Comparison of ENCODE assay signal across 9 cellular contexts in the genomic region with DNA sequence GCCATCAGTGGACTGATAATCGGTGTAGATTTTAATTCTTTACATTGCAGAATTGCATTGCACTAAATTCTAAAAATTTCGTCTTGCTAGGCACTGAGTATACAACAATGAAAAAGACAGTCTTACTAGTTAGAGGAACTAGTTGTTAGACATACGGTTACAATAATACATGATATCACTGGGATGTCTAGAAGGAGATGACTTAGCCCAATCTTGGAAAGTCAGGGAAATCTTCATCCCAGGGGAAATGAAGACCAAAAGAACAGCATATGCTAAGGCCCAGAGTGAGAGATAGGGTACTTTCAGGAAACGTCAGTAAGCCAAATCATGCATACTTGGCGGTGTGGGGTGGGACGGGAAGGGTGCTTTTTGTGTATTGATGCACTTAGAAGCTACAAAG. TPM values are rescaled to one million over a fixed set of nuclear protein-coding genes. Genes with fewer than 3 reads are reported as not detected.
DNase-seq lines count a peak whose midpoint lies in the region; ATAC-seq and TF ChIP-seq lines count a peak whose summit lies in the region.
"Had no signal": no experiment of that assay in that cellular context is flagged by ENCODE, and none has a peak within 500 bp of the region (broad histone marks: within the 10 kb centered on the region; RNA-seq: fewer than 3 reads in every experiment).

No MANE protein-coding gene starts in this region.

- H3K4me3 ChIP-seq in AG09309 (ENCODE audit: control insufficient read depth, low read depth, low read length) (peak overlapping the region; percentile 96), HUES48 (ENCODE audit: low read depth, low read length) (peak overlapping the region; percentile 82), muscle layer of duodenum (ENCODE audit: low read depth in 1 of 2, low read length in 2 of 2) (peak overlapping the region; percentile 84 to 92)

- no peak overlapping the region for H3K9ac ChIP-seq in HUES48 (ENCODE audit: low read depth, low read length)

- DNase-seq in AG09309 (ENCODE audit: low read depth) (no peak), NCI-H1417 treated with DMSO at 0.1 percent for 48 hours (lab: John Stamatoyannopoulos, UW) (no peak), iPS-NIHi11 (ENCODE audit: low spot score) (no peak)
- DNase-seq: NK-92 treated with Interleukin-12 subunit alpha and Interleukin-12 subunit beta, amount 100 ng/mL, for 24 hours had no signal

- no peak for TF ChIP-seq CTCF in AG09309 (IDR thresholded peaks at IDR 0.05; ENCODE audit: control insufficient read depth, insufficient read depth, low read depth, low read length, missing control alignments)
- no peak for TF ChIP-seq CTCF in brain (conservative IDR thresholded peaks at IDR 0.05)

- H3K27ac ChIP-seq in HUES48 (ENCODE audit: low read depth, low read length) (no peak overlapping the region), muscle layer of duodenum (ENCODE audit: low read length) (peak overlapping the region; percentile 99)

- peaks cover 43% of the 10 kb centered on the region for H3K4me1 Mint-ChIP-seq in brain

- peaks cover 16% of the 10 kb centered on the region for H3K27me3 Mint-ChIP-seq in brain

- no peaks in the 10 kb centered on the region for H3K36me3 ChIP-seq in HUES48 (ENCODE audit: control insufficient read depth, insufficient read depth, low read length)
- peaks cover 0 to 8% of the 10 kb centered on the region in 2 donors for H3K36me3 ChIP-seq in muscle layer of duodenum (ENCODE audit: control insufficient read depth in 1 of 2, insufficient read depth in 2 of 2, low read length in 2 of 2)

- H3K4me3 Mint-ChIP-seq in brain = peak overlapping the region; percentile 90 to 98 (median 97)

- H3K9me3 ChIP-seq in HUES48 (ENCODE audit: control insufficient read depth, insufficient read depth, low read length) (no peaks in the 10 kb centered on the region), muscle layer of duodenum (ENCODE audit: control insufficient read depth in 1 of 2, low read length in 2 of 2) (no peaks in the 10 kb centered on the region)

- H3K9me3 Mint-ChIP-seq in brain = peaks cover 0 to 3% (median 0%) of the 10 kb centered on the region in 5 experiments

- H3K27me3 ChIP-seq in HUES48 (ENCODE audit: control insufficient read depth, insufficient read depth, low read length) (no peaks in the 10 kb centered on the region), muscle layer of duodenum (ENCODE audit: low read depth, low read length) (no peaks in the 10 kb centered on the region)

- peak overlapping the region; percentile 32 to 100 (median 100) for H3K27ac Mint-ChIP-seq in brain

- no peak for ATAC-seq in HG03520 (IDR thresholded peaks at IDR 0.05; ENCODE audit: unreplicated experiment)
- ATAC-seq in activated CD4-positive, CD25-positive, alpha-beta regulatory T cell treated with anti-CD3 and anti-CD28 coated beads, Interleukin-2, amount 50 U/mL, for 24 hours = no peak

- H3K4me1 ChIP-seq in HUES48 (ENCODE audit: control insufficient read depth, insufficient read depth, low read length) (peaks cover 15% of the 10 kb centered on the region), muscle layer of duodenum (ENCODE audit: control insufficient read depth in 1 of 2, insufficient read depth in 2 of 2, low read length in 2 of 2) (peaks cover 10 to 16% of the 10 kb centered on the region in 2 donors)

- peaks cover 29% of the 10 kb centered on the region for H3K36me3 Mint-ChIP-seq in brain

RNA-seq across cellular contexts. Expression of a gene that starts 0.9 kb away (rescaled TPM):
- 13.3 TPM for polyA plus RNA-seq in brain (ENCODE audit: insufficient read depth, low read depth, low replicate concordance)

RNA-seq across cellular contexts. Expression of a gene that starts 1.6 kb away (rescaled TPM):
- 17.2 TPM for polyA plus RNA-seq in brain (ENCODE audit: insufficient read depth, low read depth, low replicate concordance)
